Comparison of ENCODE assay signal across 11 cellular contexts in the genomic region with DNA sequence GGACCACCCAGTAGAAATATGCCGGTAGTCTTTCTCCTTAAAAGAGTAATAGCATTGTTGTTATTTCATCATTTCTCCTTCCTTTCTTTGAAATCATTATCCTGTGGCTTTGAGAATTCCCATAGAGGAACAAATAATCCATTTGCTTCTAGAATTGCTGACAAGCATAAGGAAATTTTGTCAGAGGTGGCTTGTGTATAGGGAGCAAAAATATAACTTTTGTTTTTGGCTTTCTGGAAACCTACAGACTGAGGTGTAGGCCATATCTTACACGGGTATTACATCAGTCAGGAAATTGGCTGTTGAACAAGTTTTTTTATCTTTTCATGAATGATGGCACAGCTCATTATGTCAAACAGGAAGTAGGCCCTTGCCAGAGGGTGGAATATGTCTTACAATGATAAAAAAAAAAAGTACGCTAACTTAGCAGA.
DNase-seq lines count a peak whose midpoint lies in the region; ATAC-seq and TF ChIP-seq lines count a peak whose summit lies in the region.
"Had no signal": no experiment of that assay in that cellular context is flagged by ENCODE, and none has a peak within 500 bp of the region (broad histone marks: within the 10 kb centered on the region; RNA-seq: fewer than 3 reads in every experiment).

No MANE protein-coding gene starts in this region.

- BruUV-seq in mammary epithelial cell (replicated peaks; lab: Mats Ljungman, UMichigan) = TSS peak; percentile 88

- peak; percentile 64 for ATAC-seq in activated CD8-positive, alpha-beta T cell treated with anti-CD3 and anti-CD28 coated beads for 36 hours
- no peak for ATAC-seq in activated CD8-positive, alpha-beta T cell treated with anti-CD3 and anti-CD28 coated beads, Interleukin-2, amount 10 ng/mL, durations not matched to agents 7 days and 5 days
- no peak for ATAC-seq in HG03378 (IDR thresholded peaks at IDR 0.05; ENCODE audit: unreplicated experiment)
- ATAC-seq in HG03439 (IDR thresholded peaks at IDR 0.05; ENCODE audit: unreplicated experiment) = no peak
- ATAC-seq: psoas muscle had no signal

- H3K36me3 ChIP-seq in mammary epithelial cell (ENCODE audit: insufficient read depth, low read length) = no peaks in the 10 kb centered on the region

- peaks cover 11% of the 10 kb centered on the region for H3K4me1 Mint-ChIP-seq in activated CD8-positive, alpha-beta T cell treated with anti-CD3 and anti-CD28 coated beads for 36 hours (ENCODE audit: low read depth)
- peaks cover 7% of the 10 kb centered on the region for H3K4me1 Mint-ChIP-seq in activated CD8-positive, alpha-beta T cell treated with anti-CD3 and anti-CD28 coated beads, Interleukin-2, amount 10 ng/mL, durations not matched to agents 7 days and 5 days (ENCODE audit: low read depth)
- H3K4me1 Mint-ChIP-seq: B cell had no signal

- H3K9me3 ChIP-seq in mammary epithelial cell (replicated peaks; ENCODE audit: insufficient read depth, low read length) = no peaks in the 10 kb centered on the region
- H3K9me3 ChIP-seq: psoas muscle had no signal

- WGBS in mammary epithelial cell (ENCODE audit: low coverage, missing lambda C conversion rate) = 2% methylated on average over 3 of the region's 3 CpGs

- intact Hi-C loops in activated CD8-positive, alpha-beta T cell treated with anti-CD3 and anti-CD28 coated beads for 36 hours (cut with micrococcal nuclease) = no loop called here
- intact Hi-C loops in mammary epithelial cell (cut with micrococcal nuclease) = no loop called here

- H3K27ac Mint-ChIP-seq in activated CD8-positive, alpha-beta T cell treated with anti-CD3 and anti-CD28 coated beads for 36 hours = peak overlapping the region; percentile 70
- no peak overlapping the region for H3K27ac Mint-ChIP-seq in activated CD8-positive, alpha-beta T cell treated with anti-CD3 and anti-CD28 coated beads, Interleukin-2, amount 10 ng/mL, durations not matched to agents 7 days and 5 days
- H3K27ac Mint-ChIP-seq: B cell; stimulated activated naive CD8-positive, alpha-beta T cell treated with anti-CD3 and anti-CD28 coated beads, Interleukin-15, Interleukin-2, amounts not matched to agents 100 ng/mL and 50 ng/mL, for 24 hours had no signal

- in situ Hi-C loops in mammary epithelial cell (cut with MboI; ENCODE audit: low sequenced_read_pairs in 2 of 2) = no loop called here

- H3K27me3 ChIP-seq in mammary epithelial cell (ENCODE audit: insufficient read depth, low read length) = no peaks in the 10 kb centered on the region

- H3K9me3 Mint-ChIP-seq in activated CD8-positive, alpha-beta T cell treated with anti-CD3 and anti-CD28 coated beads for 36 hours = no peaks in the 10 kb centered on the region
- no peaks in the 10 kb centered on the region for H3K9me3 Mint-ChIP-seq in activated CD8-positive, alpha-beta T cell treated with anti-CD3 and anti-CD28 coated beads, Interleukin-2, amount 10 ng/mL, durations not matched to agents 7 days and 5 days (ENCODE audit: insufficient read depth)
- H3K9me3 Mint-ChIP-seq: stimulated activated naive CD8-positive, alpha-beta T cell treated with anti-CD3 and anti-CD28 coated beads, Interleukin-15, Interleukin-2, amounts not matched to agents 100 ng/mL and 50 ng/mL, for 24 hours had no signal

- no peaks in the 10 kb centered on the region for H4K20me1 ChIP-seq in mammary epithelial cell (ENCODE audit: insufficient read depth, low read length)

- H3K27me3 Mint-ChIP-seq in activated CD8-positive, alpha-beta T cell treated with anti-CD3 and anti-CD28 coated beads for 36 hours = peaks cover 5% of the 10 kb centered on the region
- H3K27me3 Mint-ChIP-seq in activated CD8-positive, alpha-beta T cell treated with anti-CD3 and anti-CD28 coated beads, Interleukin-2, amount 10 ng/mL, durations not matched to agents 7 days and 5 days (ENCODE audit: low read depth) = no peaks in the 10 kb centered on the region
- H3K27me3 Mint-ChIP-seq: B cell; stimulated activated naive CD8-positive, alpha-beta T cell treated with anti-CD3 and anti-CD28 coated beads, Interleukin-15, Interleukin-2, amounts not matched to agents 100 ng/mL and 50 ng/mL, for 24 hours had no signal

- H3K4me3 ChIP-seq in NB4 (ENCODE audit: low read depth, low read length) = no peak overlapping the region
- no peak overlapping the region for H3K4me3 ChIP-seq in mammary epithelial cell (replicated peaks in 1 of 3; ENCODE audit: insufficient read depth in 1 of 3, low read depth in 2 of 3, low read length in 3 of 3)
- H3K4me3 ChIP-seq in retinal pigment epithelial cell (ENCODE audit: low read length) = no peak overlapping the region
- H3K4me3 ChIP-seq: psoas muscle had no signal

- no peak overlapping the region for H3K4me3 Mint-ChIP-seq in activated CD8-positive, alpha-beta T cell treated with anti-CD3 and anti-CD28 coated beads for 36 hours
- H3K4me3 Mint-ChIP-seq in activated CD8-positive, alpha-beta T cell treated with anti-CD3 and anti-CD28 coated beads, Interleukin-2, amount 10 ng/mL, durations not matched to agents 7 days and 5 days = no peak overlapping the region
- H3K4me3 Mint-ChIP-seq: B cell; stimulated activated naive CD8-positive, alpha-beta T cell treated with anti-CD3 and anti-CD28 coated beads, Interleukin-15, Interleukin-2, amounts not matched to agents 100 ng/mL and 50 ng/mL, for 24 hours had no signal

- no peaks in the 10 kb centered on the region for H3K36me3 Mint-ChIP-seq in activated CD8-positive, alpha-beta T cell treated with anti-CD3 and anti-CD28 coated beads for 36 hours (ENCODE audit: low read depth)
- no peaks in the 10 kb centered on the region for H3K36me3 Mint-ChIP-seq in activated CD8-positive, alpha-beta T cell treated with anti-CD3 and anti-CD28 coated beads, Interleukin-2, amount 10 ng/mL, durations not matched to agents 7 days and 5 days (ENCODE audit: low read depth)

- H3K79me2 ChIP-seq in mammary epithelial cell (ENCODE audit: insufficient read depth, low read length) = no peaks in the 10 kb centered on the region

- DNase-seq in activated CD8-positive, alpha-beta T cell treated with anti-CD3 and anti-CD28 coated beads for 36 hours = no peak
- no peak for DNase-seq in activated CD8-positive, alpha-beta T cell treated with anti-CD3 and anti-CD28 coated beads, Interleukin-2, amount 10 ng/mL, durations not matched to agents 7 days and 5 days
- DNase-seq in NB4 (ENCODE audit: low read depth) (peak; percentile 72), mammary epithelial cell (peak; percentile 62), retinal pigment epithelial cell (ENCODE audit: low read depth) (peak; percentile 4), medulla oblongata (ENCODE audit: extremely low spot score) (no peak)
- DNase-seq: psoas muscle had no signal

- H3K9ac ChIP-seq in mammary epithelial cell (ENCODE audit: insufficient read depth, low read length) = no peak overlapping the region

- TF ChIP-seq CTCF in activated CD8-positive, alpha-beta T cell treated with anti-CD3 and anti-CD28 coated beads for 36 hours (IDR thresholded peaks at IDR 0.05) = no peak
- TF ChIP-seq CTCF in NB4 (IDR thresholded peaks at IDR 0.05; ENCODE audit: low read depth, low read length) (no peak), mammary epithelial cell (conservative IDR thresholded peaks at IDR 0.05 in 1 of 2, IDR thresholded peaks at IDR 0.05 in 1 of 2; ENCODE audit: extremely low read depth in 1 of 2, insufficient read depth in 1 of 2, low read depth in 1 of 2, low read length in 2 of 2) (no peak), retinal pigment epithelial cell (conservative IDR thresholded peaks at IDR 0.05; ENCODE audit: low read depth, low read length) (no peak)

- no peak for TF ChIP-seq POLR2A in NB4 (IDR thresholded peaks at IDR 0.05; ENCODE audit: extremely low read depth, insufficient read length)

- peak overlapping the region; percentile 85 for H3K27ac ChIP-seq in mammary epithelial cell (ENCODE audit: insufficient read depth, low read depth, low read length)
- H3K27ac ChIP-seq: psoas muscle had no signal

- POLR2A ChIA-PET in activated CD8-positive, alpha-beta T cell treated with anti-CD3 and anti-CD28 coated beads for 36 hours (lab: Charles Lee) = no interaction called here
- POLR2A ChIA-PET in activated CD8-positive, alpha-beta T cell treated with anti-CD3 and anti-CD28 coated beads, Interleukin-2, amount 10 ng/mL, durations not matched to agents 7 days and 5 days (lab: Charles Lee) = no interaction called here

- CTCF ChIA-PET in activated CD8-positive, alpha-beta T cell treated with anti-CD3 and anti-CD28 coated beads for 36 hours (lab: Charles Lee) = no interaction called here
- CTCF ChIA-PET in activated CD8-positive, alpha-beta T cell treated with anti-CD3 and anti-CD28 coated beads, Interleukin-2, amount 10 ng/mL, durations not matched to agents 7 days and 5 days (lab: Charles Lee) = no interaction called here
- CTCF ChIA-PET in mammary epithelial cell (lab: Charles Lee; ENCODE audit: low non-redundant PET) = no interaction called here

- peaks cover 31% of the 10 kb centered on the region for H3K4me1 ChIP-seq in mammary epithelial cell (ENCODE audit: insufficient read depth, low read length)
- H3K4me1 ChIP-seq: psoas muscle had no signal

- peak overlapping the region; percentile 69 for H2AFZ ChIP-seq in mammary epithelial cell (ENCODE audit: low read depth, low read length)

- H3K4me2 ChIP-seq in mammary epithelial cell (ENCODE audit: insufficient read depth, low read depth, low read length) = peak overlapping the region; percentile 58

- dilution Hi-C loops in mammary epithelial cell (cut with HindIII; ENCODE audit: low sequenced_read_pairs) = no loop called here

Comparison
In these comparisons a context has a peak if more than half of its experiments do, and no peak if none do; other contexts are left out.
1. DNase-seq: peak in NB4 (single experiment), mammary epithelial cell (single experiment) and retinal pigment epithelial cell (single experiment); none in activated CD8-positive, alpha-beta T cell treated with anti-CD3 and anti-CD28 coated beads for 36 hours (single experiment), activated CD8-positive, alpha-beta T cell treated with anti-CD3 and anti-CD28 coated beads, Interleukin-2, amount 10 ng/mL, durations not matched to agents 7 days and 5 days (single experiment) and medulla oblongata (single experiment).